Comparison of ENCODE assay signal across 1 cellular context in the genomic region with DNA sequence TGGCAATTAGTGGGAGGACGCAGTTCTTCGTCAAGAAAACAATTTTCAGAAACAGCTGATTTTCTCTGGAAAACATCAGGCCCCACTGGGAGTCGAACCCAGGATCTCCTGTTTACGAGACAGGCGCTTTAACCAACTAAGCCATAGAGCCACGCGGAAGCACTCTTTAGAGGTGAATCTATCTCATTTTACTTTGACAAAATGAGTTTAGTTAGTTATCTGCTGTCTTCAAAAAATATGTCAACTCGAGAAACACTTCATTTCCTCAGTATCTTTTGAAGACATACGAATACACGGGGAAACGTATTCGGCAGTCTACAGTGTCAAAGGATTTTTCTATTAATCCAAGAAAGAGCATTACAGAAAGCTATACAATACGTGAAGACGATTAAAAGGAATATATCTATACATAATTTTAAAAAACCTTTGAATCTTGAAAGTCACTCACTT.
TF ChIP-seq lines count a peak whose summit lies in the region.

No MANE protein-coding gene starts in this region.

TF ChIP-seq in HepG2, 621 proteins besides CTCF, POLR2A, EP300 and RAD21 (continued from another document and continues in another):
- TF ChIP-seq, protein P1, sequence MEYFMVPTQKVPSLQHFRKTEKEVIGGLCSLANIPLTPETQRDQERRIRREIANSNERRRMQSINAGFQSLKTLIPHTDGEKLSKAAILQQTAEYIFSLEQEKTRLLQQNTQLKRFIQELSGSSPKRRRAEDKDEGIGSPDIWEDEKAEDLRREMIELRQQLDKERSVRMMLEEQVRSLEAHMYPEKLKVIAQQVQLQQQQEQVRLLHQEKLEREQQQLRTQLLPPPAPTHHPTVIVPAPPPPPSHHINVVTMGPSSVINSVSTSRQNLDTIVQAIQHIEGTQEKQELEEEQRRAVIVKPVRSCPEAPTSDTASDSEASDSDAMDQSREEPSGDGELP (IDR thresholded peaks at IDR 0.05; ENCODE audit: borderline replicate concordance, low read depth), result peak; percentile 87; the same call in 1 of the 2 replicates
- peak; percentile 27; the same call in 1 of the 2 replicates for TF ChIP-seq GATAD1 (CRISPR knock-in tag; IDR thresholded peaks at IDR 0.05)
- TF ChIP-seq PRPF4 (IDR thresholded peaks at IDR 0.05; ENCODE audit: low read depth, low read length, poor library complexity, severe bottlenecking), result peak; percentile 72
- TF ChIP-seq, protein P2, sequence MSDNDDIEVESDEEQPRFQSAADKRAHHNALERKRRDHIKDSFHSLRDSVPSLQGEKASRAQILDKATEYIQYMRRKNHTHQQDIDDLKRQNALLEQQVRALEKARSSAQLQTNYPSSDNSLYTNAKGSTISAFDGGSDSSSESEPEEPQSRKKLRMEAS (IDR thresholded peaks at IDR 0.05), result 0 out of 2 replicates have a peak, but pooled peaks have one; percentile 21
- TF ChIP-seq, protein P3, sequence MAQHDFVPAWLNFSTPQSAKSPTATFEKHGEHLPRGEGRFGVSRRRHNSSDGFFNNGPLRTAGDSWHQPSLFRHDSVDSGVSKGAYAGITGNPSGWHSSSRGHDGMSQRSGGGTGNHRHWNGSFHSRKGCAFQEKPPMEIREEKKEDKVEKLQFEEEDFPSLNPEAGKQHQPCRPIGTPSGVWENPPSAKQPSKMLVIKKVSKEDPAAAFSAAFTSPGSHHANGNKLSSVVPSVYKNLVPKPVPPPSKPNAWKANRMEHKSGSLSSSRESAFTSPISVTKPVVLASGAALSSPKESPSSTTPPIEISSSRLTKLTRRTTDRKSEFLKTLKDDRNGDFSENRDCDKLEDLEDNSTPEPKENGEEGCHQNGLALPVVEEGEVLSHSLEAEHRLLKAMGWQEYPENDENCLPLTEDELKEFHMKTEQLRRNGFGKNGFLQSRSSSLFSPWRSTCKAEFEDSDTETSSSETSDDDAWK (CRISPR knock-in tag; IDR thresholded peaks at IDR 0.05), result no peak
- TF ChIP-seq ZNF205 (CRISPR knock-in tag; IDR thresholded peaks at IDR 0.05), result peak; percentile 20; the same call in 1 of the 2 replicates
- TF ChIP-seq, protein P4, sequence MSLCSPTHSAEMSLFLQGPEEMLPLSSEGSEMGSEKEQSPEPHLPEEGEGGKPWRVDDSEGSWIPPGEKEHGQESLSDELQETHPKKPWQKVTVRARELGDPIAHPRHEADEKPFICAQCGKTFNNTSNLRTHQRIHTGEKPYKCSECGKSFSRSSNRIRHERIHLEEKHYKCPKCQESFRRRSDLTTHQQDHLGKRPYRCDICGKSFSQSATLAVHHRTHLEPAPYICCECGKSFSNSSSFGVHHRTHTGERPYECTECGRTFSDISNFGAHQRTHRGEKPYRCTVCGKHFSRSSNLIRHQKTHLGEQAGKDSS (CRISPR knock-in tag; IDR thresholded peaks at IDR 0.05; ENCODE audit: borderline replicate concordance, low read depth), result no peak
- no peak for TF ChIP-seq ONECUT2 (CRISPR knock-in tag; IDR thresholded peaks at IDR 0.05)
- 0 out of 2 replicates have a peak, but pooled peaks have one; percentile 51 for TF ChIP-seq NKX3-1 (CRISPR knock-in tag; IDR thresholded peaks at IDR 0.05)
- TF ChIP-seq, protein P5, sequence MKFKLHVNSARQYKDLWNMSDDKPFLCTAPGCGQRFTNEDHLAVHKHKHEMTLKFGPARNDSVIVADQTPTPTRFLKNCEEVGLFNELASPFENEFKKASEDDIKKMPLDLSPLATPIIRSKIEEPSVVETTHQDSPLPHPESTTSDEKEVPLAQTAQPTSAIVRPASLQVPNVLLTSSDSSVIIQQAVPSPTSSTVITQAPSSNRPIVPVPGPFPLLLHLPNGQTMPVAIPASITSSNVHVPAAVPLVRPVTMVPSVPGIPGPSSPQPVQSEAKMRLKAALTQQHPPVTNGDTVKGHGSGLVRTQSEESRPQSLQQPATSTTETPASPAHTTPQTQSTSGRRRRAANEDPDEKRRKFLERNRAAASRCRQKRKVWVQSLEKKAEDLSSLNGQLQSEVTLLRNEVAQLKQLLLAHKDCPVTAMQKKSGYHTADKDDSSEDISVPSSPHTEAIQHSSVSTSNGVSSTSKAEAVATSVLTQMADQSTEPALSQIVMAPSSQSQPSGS (CRISPR knock-in tag; IDR thresholded peaks at IDR 0.05), result no peak
- no peak; the same call in 1 of the 2 replicates for TF ChIP-seq ETV5 (CRISPR knock-in tag; IDR thresholded peaks at IDR 0.05; ENCODE audit: borderline replicate concordance)
- no peak for TF ChIP-seq ZNF160 (CRISPR knock-in tag; IDR thresholded peaks at IDR 0.05)
- 0 out of 2 replicates have a peak, but pooled peaks have one; percentile 27 for TF ChIP-seq ZFY (CRISPR knock-in tag; IDR thresholded peaks at IDR 0.05)
- TF ChIP-seq ZMYM2 (CRISPR knock-in tag; IDR thresholded peaks at IDR 0.05), result peak; percentile 58; the same call in 1 of the 2 replicates
- 0 out of 2 replicates have a peak, but pooled peaks have one; percentile 42 for TF ChIP-seq ZNF777 (CRISPR knock-in tag; IDR thresholded peaks at IDR 0.05)
- TF ChIP-seq ZNF891 (CRISPR knock-in tag; IDR thresholded peaks at IDR 0.05), result no peak
- TF ChIP-seq MIER3 (CRISPR knock-in tag; IDR thresholded peaks at IDR 0.05; ENCODE audit: borderline replicate concordance), result 0 out of 2 replicates have a peak, but pooled peaks have one; percentile 52
- TF ChIP-seq, protein P6, sequence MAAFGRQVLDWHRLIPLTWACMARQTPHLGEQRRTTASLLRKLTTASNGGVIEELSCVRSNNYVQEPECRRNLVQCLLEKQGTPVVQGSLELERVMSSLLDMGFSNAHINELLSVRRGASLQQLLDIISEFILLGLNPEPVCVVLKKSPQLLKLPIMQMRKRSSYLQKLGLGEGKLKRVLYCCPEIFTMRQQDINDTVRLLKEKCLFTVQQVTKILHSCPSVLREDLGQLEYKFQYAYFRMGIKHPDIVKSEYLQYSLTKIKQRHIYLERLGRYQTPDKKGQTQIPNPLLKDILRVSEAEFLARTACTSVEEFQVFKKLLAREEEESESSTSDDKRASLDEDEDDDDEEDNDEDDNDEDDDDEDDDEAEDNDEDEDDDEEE (CRISPR knock-in tag; IDR thresholded peaks at IDR 0.05), result no peak
- no peak for TF ChIP-seq CHCHD3 (CRISPR knock-in tag; IDR thresholded peaks at IDR 0.05)
- TF ChIP-seq, protein P7, sequence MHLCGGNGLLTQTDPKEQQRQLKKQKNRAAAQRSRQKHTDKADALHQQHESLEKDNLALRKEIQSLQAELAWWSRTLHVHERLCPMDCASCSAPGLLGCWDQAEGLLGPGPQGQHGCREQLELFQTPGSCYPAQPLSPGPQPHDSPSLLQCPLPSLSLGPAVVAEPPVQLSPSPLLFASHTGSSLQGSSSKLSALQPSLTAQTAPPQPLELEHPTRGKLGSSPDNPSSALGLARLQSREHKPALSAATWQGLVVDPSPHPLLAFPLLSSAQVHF (CRISPR knock-in tag; IDR thresholded peaks at IDR 0.05), result no peak
- TF ChIP-seq NFYC (CRISPR knock-in tag; IDR thresholded peaks at IDR 0.05), result peak; percentile 27; the same call in 1 of the 2 replicates
- TF ChIP-seq HMGA1 (CRISPR knock-in tag; conservative IDR thresholded peaks at IDR 0.05), result no peak
- TF ChIP-seq POGZ (CRISPR knock-in tag; IDR thresholded peaks at IDR 0.05), result no peak
- TF ChIP-seq IRF2 (CRISPR knock-in tag; IDR thresholded peaks at IDR 0.05), result 0 out of 2 replicates have a peak, but pooled peaks have one; percentile 39
- no peak for TF ChIP-seq ZNF329 (CRISPR knock-in tag; IDR thresholded peaks at IDR 0.05; ENCODE audit: low read depth)
- TF ChIP-seq ZSCAN9 (CRISPR knock-in tag; IDR thresholded peaks at IDR 0.05; ENCODE audit: borderline replicate concordance), result 0 out of 2 replicates have a peak, but pooled peaks have one; percentile 35
- TF ChIP-seq, protein P8, sequence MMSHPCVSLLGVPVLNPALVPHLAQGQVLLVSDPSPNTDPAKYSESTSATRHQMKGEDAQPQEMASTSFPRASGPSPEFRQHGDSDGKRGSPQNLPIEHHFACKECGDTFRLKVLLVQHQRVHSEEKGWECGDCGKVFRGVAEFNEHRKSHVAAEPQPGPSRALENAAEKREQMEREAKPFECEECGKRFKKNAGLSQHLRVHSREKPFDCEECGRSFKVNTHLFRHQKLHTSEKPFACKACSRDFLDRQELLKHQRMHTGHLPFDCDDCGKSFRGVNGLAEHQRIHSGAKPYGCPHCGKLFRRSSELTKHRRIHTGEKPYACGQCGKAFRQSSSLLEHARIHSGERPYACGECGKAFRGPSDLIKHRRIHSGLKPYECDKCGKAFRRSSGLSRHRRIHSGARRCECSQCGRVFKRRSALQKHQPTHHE (CRISPR knock-in tag; IDR thresholded peaks at IDR 0.05; ENCODE audit: borderline replicate concordance), result no peak
- TF ChIP-seq, protein P9, sequence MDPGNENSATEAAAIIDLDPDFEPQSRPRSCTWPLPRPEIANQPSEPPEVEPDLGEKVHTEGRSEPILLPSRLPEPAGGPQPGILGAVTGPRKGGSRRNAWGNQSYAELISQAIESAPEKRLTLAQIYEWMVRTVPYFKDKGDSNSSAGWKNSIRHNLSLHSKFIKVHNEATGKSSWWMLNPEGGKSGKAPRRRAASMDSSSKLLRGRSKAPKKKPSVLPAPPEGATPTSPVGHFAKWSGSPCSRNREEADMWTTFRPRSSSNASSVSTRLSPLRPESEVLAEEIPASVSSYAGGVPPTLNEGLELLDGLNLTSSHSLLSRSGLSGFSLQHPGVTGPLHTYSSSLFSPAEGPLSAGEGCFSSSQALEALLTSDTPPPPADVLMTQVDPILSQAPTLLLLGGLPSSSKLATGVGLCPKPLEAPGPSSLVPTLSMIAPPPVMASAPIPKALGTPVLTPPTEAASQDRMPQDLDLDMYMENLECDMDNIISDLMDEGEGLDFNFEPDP (CRISPR knock-in tag; conservative IDR thresholded peaks at IDR 0.05), result no peak
- no peak for TF ChIP-seq ZNF839 (CRISPR knock-in tag; IDR thresholded peaks at IDR 0.05; ENCODE audit: borderline replicate concordance)
- peak; percentile 66; the same call in 1 of the 2 replicates for TF ChIP-seq FOXO1 (CRISPR knock-in tag; IDR thresholded peaks at IDR 0.05)
- peak; percentile 63; the same call in 1 of the 2 replicates for TF ChIP-seq ELF3 (CRISPR knock-in tag; IDR thresholded peaks at IDR 0.05)
- no peak for TF ChIP-seq ZNF292 (CRISPR knock-in tag; IDR thresholded peaks at IDR 0.05; ENCODE audit: borderline replicate concordance, low read depth)
- TF ChIP-seq ATF1 (CRISPR knock-in tag; IDR thresholded peaks at IDR 0.05), result peak; percentile 58
- peak; percentile 26; the same call in 1 of the 2 replicates for TF ChIP-seq SIX1 (CRISPR knock-in tag; IDR thresholded peaks at IDR 0.05; ENCODE audit: borderline replicate concordance)
- TF ChIP-seq CHD4 (IDR thresholded peaks at IDR 0.05; ENCODE audit: borderline replicate concordance, low read length), result 0 out of 2 replicates have a peak, but pooled peaks have one; percentile 14
- TF ChIP-seq, protein P10, sequence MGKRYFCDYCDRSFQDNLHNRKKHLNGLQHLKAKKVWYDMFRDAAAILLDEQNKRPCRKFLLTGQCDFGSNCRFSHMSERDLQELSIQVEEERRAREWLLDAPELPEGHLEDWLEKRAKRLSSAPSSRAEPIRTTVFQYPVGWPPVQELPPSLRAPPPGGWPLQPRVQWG (CRISPR knock-in tag; IDR thresholded peaks at IDR 0.05; ENCODE audit: borderline replicate concordance, low read depth), result no peak
- TF ChIP-seq, protein P11, sequence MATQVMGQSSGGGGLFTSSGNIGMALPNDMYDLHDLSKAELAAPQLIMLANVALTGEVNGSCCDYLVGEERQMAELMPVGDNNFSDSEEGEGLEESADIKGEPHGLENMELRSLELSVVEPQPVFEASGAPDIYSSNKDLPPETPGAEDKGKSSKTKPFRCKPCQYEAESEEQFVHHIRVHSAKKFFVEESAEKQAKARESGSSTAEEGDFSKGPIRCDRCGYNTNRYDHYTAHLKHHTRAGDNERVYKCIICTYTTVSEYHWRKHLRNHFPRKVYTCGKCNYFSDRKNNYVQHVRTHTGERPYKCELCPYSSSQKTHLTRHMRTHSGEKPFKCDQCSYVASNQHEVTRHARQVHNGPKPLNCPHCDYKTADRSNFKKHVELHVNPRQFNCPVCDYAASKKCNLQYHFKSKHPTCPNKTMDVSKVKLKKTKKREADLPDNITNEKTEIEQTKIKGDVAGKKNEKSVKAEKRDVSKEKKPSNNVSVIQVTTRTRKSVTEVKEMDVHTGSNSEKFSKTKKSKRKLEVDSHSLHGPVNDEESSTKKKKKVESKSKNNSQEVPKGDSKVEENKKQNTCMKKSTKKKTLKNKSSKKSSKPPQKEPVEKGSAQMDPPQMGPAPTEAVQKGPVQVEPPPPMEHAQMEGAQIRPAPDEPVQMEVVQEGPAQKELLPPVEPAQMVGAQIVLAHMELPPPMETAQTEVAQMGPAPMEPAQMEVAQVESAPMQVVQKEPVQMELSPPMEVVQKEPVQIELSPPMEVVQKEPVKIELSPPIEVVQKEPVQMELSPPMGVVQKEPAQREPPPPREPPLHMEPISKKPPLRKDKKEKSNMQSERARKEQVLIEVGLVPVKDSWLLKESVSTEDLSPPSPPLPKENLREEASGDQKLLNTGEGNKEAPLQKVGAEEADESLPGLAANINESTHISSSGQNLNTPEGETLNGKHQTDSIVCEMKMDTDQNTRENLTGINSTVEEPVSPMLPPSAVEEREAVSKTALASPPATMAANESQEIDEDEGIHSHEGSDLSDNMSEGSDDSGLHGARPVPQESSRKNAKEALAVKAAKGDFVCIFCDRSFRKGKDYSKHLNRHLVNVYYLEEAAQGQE (IDR thresholded peaks at IDR 0.05; ENCODE audit: borderline replicate concordance in 1 of 2, low read depth in 1 of 2, low read length in 2 of 2), result no peak
- 0 out of 2 replicates have a peak, but pooled peaks have one; percentile 20 for TF ChIP-seq REPIN1 (CRISPR knock-in tag; IDR thresholded peaks at IDR 0.05; ENCODE audit: borderline replicate concordance, low read depth)
- 0 out of 2 replicates have a peak, but pooled peaks have one; percentile 14 for TF ChIP-seq RARA (CRISPR knock-in tag; IDR thresholded peaks at IDR 0.05)
- no peak for TF ChIP-seq ZNF720 (CRISPR knock-in tag; IDR thresholded peaks at IDR 0.05)
- TF ChIP-seq, protein P12, sequence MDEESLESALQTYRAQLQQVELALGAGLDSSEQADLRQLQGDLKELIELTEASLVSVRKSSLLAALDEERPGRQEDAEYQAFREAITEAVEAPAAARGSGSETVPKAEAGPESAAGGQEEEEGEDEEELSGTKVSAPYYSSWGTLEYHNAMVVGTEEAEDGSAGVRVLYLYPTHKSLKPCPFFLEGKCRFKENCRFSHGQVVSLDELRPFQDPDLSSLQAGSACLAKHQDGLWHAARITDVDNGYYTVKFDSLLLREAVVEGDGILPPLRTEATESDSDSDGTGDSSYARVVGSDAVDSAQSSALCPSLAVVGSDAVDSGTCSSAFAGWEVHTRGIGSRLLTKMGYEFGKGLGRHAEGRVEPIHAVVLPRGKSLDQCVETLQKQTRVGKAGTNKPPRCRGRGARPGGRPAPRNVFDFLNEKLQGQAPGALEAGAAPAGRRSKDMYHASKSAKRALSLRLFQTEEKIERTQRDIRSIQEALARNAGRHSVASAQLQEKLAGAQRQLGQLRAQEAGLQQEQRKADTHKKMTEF (CRISPR knock-in tag; IDR thresholded peaks at IDR 0.05), result peak; percentile 63
- TF ChIP-seq RCOR2 (CRISPR knock-in tag; IDR thresholded peaks at IDR 0.05), result no peak; the same call in 1 of the 2 replicates
- no peak for TF ChIP-seq ZNF678 (CRISPR knock-in tag; IDR thresholded peaks at IDR 0.05)
- peak; percentile 17; the same call in 1 of the 2 replicates for TF ChIP-seq ISL2 (CRISPR knock-in tag; IDR thresholded peaks at IDR 0.05)
- TF ChIP-seq ZNF775 (CRISPR knock-in tag; IDR thresholded peaks at IDR 0.05; ENCODE audit: borderline replicate concordance), result no peak
- no peak; the same call in 1 of the 2 replicates for TF ChIP-seq GABPB1 (CRISPR knock-in tag; IDR thresholded peaks at IDR 0.05)
